In genomic region chr20:51650685-51651134, GRCh38 we compare ENCODE assay signal across 8 cellular contexts.
A peak's percentile ranks its signal among the peaks of the same experiment; 100 is the strongest.
DNase-seq lines count a peak whose midpoint lies in the region; ATAC-seq lines count a peak whose summit lies in the region.

No MANE protein-coding gene starts in this region.

- ATAC-seq in HG03159 (IDR thresholded peaks at IDR 0.05; ENCODE audit: unreplicated experiment): no peak

- DNase-seq in CMK (ENCODE audit: low read depth) (peak; percentile 25), HK-2 (ENCODE audit: unreplicated experiment) (peak; percentile 35), amniotic epithelial cell (ENCODE audit: low read depth) (peak; percentile 73), lung microvascular endothelial cell (ENCODE audit: low read depth in 2 of 2) (peak; percentile 77 to 86), RPMI8226 (no peak), DMS79 treated with DMSO at 0.1 percent for 48 hours (lab: John Stamatoyannopoulos, UW) (no peak), T-helper 2 cell (no peak)

Comparison
In these comparisons a context has a peak if more than half of its experiments do, and no peak if none do; other contexts are left out.
1. DNase-seq: peak in CMK (single experiment), HK-2 (single experiment), amniotic epithelial cell (single experiment) and lung microvascular endothelial cell (2 of 2); none in RPMI8226 (single experiment), DMS79 treated with DMSO at 0.1 percent for 48 hours (single experiment) and T-helper 2 cell (0 of 5).